ENCODE assay signal across 13 cellular contexts in genomic region chr5:113020461-113021273, GRCh38. TPM values are rescaled to one million over a fixed set of nuclear protein-coding genes. Genes with fewer than 3 reads are reported as not detected.
DNase-seq lines count a peak whose midpoint lies in the region; ATAC-seq and TF ChIP-seq lines count a peak whose summit lies in the region.
"Had no signal": no experiment of that assay in that cellular context is flagged by ENCODE, and none has a peak within 500 bp of the region (broad histone marks: within the 10 kb centered on the region; RNA-seq: fewer than 3 reads in every experiment).

No MANE protein-coding gene starts in this region.

- H3K4me1 ChIP-seq in breast epithelium (no peaks in the 10 kb centered on the region), smooth muscle cell (ENCODE audit: low read depth) (peaks cover 3% of the 10 kb centered on the region), SJCRH30 (no peaks in the 10 kb centered on the region)
- H3K4me1 ChIP-seq: body of pancreas, neural progenitor cell had no signal

- H3K4me2 ChIP-seq in smooth muscle cell = peak overlapping the region; percentile 52
- H3K4me2 ChIP-seq: neural progenitor cell had no signal

- CTCF ChIA-PET in MCF 10A (lab: Yijun Ruan, JAX) = interaction anchor here (0.5 to 1.4 kb wide), 5 partner anchors 14 to 716 kb away, joined by 3 to 10 read pairs (median 3); no protein-coding TSS in a partner anchor

- H3K27ac ChIP-seq in breast epithelium (no peak overlapping the region), smooth muscle cell (ENCODE audit: low read depth) (peak overlapping the region; percentile 82), SJCRH30 (no peak overlapping the region)
- H3K27ac ChIP-seq: body of pancreas, neural progenitor cell had no signal

- no peak for ATAC-seq in GM21786 (IDR thresholded peaks at IDR 0.05; ENCODE audit: unreplicated experiment)
- ATAC-seq: body of pancreas had no signal

- H3K36me3 ChIP-seq in breast epithelium (no peaks in the 10 kb centered on the region), smooth muscle cell (ENCODE audit: low read depth) (peaks cover 11% of the 10 kb centered on the region), SJCRH30 (peaks cover 45% of the 10 kb centered on the region)

- TF ChIP-seq POLR2A in breast epithelium (IDR thresholded peaks at IDR 0.05) = no peak

- TSS peak; percentile 16 for BruUV-seq in MCF 10A (replicated peaks; lab: Mats Ljungman, UMichigan)

- H3K9ac ChIP-seq in smooth muscle cell (ENCODE audit: low read depth) = peak overlapping the region; percentile 18
- H3K9ac ChIP-seq: neural progenitor cell had no signal

- no peaks in the 10 kb centered on the region for H3K9me3 ChIP-seq in breast epithelium
- H3K9me3 ChIP-seq in smooth muscle cell (replicated peaks; ENCODE audit: low read depth) = no peaks in the 10 kb centered on the region
- no peaks in the 10 kb centered on the region for H3K9me3 ChIP-seq in SJCRH30 (replicated peaks)
- H3K9me3 ChIP-seq: body of pancreas had no signal

- peaks cover 10% of the 10 kb centered on the region for H3K4me1 Mint-ChIP-seq in MCF 10A (ENCODE audit: insufficient read depth, unreplicated experiment)
- H3K4me1 Mint-ChIP-seq: neural progenitor cell had no signal

- H3K4me3 Mint-ChIP-seq in MCF 10A (ENCODE audit: unreplicated experiment) = peak overlapping the region; percentile 14
- H3K4me3 Mint-ChIP-seq: neural progenitor cell had no signal

- no peak for TF ChIP-seq CTCF in MCF 10A (IDR thresholded peaks at IDR 0.05; ENCODE audit: unreplicated experiment)
- no peak for TF ChIP-seq CTCF in breast epithelium (IDR thresholded peaks at IDR 0.05)
- TF ChIP-seq CTCF in choroid plexus epithelial cell (conservative IDR thresholded peaks at IDR 0.05; ENCODE audit: low read depth, low read length) = no peak
- TF ChIP-seq CTCF in smooth muscle cell (IDR thresholded peaks at IDR 0.05; ENCODE audit: borderline replicate concordance, insufficient read depth, poor library complexity, severe bottlenecking) = no peak

- DNase-seq in MCF 10A (ENCODE audit: unreplicated experiment) (peak; percentile 64), breast epithelium (ENCODE audit: low spot score in 2 of 2) (no peak), RPMI7951 (ENCODE audit: low read depth) (peak; percentile 75), choroid plexus epithelial cell (ENCODE audit: low read depth) (peak; percentile 82), smooth muscle cell (lab: John Stamatoyannopoulos, UW; ENCODE audit: unreplicated experiment) (no peak), SJCRH30 (no peak), Ammon's horn (ENCODE audit: low spot score) (no peak)
- DNase-seq: body of pancreas, NCI-H526 treated with DMSO at 0.1 percent for 48 hours, T1000 had no signal

- H3K27me3 ChIP-seq in breast epithelium = no peaks in the 10 kb centered on the region
- H3K27me3 ChIP-seq in smooth muscle cell (ENCODE audit: low read depth) = no peaks in the 10 kb centered on the region
- H3K27me3 ChIP-seq in SJCRH30 = no peaks in the 10 kb centered on the region
- H3K27me3 ChIP-seq: body of pancreas, neural progenitor cell had no signal

- H4K20me1 ChIP-seq in smooth muscle cell (ENCODE audit: low read depth) = no peaks in the 10 kb centered on the region

- H3K9me3 Mint-ChIP-seq in MCF 10A (ENCODE audit: unreplicated experiment) = no peaks in the 10 kb centered on the region
- H3K9me3 Mint-ChIP-seq: IgD-negative memory B cell, neural progenitor cell had no signal

- H3K36me3 Mint-ChIP-seq in MCF 10A (ENCODE audit: insufficient read depth, unreplicated experiment) = peaks cover 61% of the 10 kb centered on the region

- H3K79me2 ChIP-seq in smooth muscle cell (ENCODE audit: low read depth) = no peaks in the 10 kb centered on the region

- peaks cover 8% of the 10 kb centered on the region for H3F3A ChIP-seq in smooth muscle cell (ENCODE audit: low read depth)

- 79% methylated on average over 11 of the region's 11 CpGs for WGBS in smooth muscle cell (ENCODE audit: low lambda C conversion rate)

- intact Hi-C loops in MCF 10A (cut with micrococcal nuclease) = no loop called here
- intact Hi-C loops in breast epithelium (cut with DNase I; ENCODE audit: low total_unique reads) = no loop called here

- H2AFZ ChIP-seq in smooth muscle cell (ENCODE audit: low read depth) = no peak overlapping the region
- H2AFZ ChIP-seq: neural progenitor cell had no signal

- H3K27me3 Mint-ChIP-seq in MCF 10A (ENCODE audit: insufficient read depth, unreplicated experiment) = no peaks in the 10 kb centered on the region
- H3K27me3 Mint-ChIP-seq: IgD-negative memory B cell had no signal

- peak overlapping the region; percentile 75 for H3K27ac Mint-ChIP-seq in MCF 10A (ENCODE audit: low read depth, unreplicated experiment)
- H3K27ac Mint-ChIP-seq: IgD-negative memory B cell, neural progenitor cell had no signal

- POLR2A ChIA-PET in MCF 10A (lab: Yijun Ruan, JAX) = interaction anchor here (0.7 to 1.0 kb wide), 3 partner anchors 9 to 15 kb away, joined by 3 to 5 read pairs (median 4); no protein-coding TSS in a partner anchor

- H3K4me3 ChIP-seq in breast epithelium = no peak overlapping the region
- no peak overlapping the region for H3K4me3 ChIP-seq in choroid plexus epithelial cell (ENCODE audit: low read depth, low read length)
- H3K4me3 ChIP-seq in smooth muscle cell = no peak overlapping the region
- H3K4me3 ChIP-seq in SJCRH30 = no peak overlapping the region
- H3K4me3 ChIP-seq: body of pancreas, neural progenitor cell had no signal

RNA-seq across cellular contexts. Expression of gene DCP2, which starts 44.1 kb away (rescaled TPM):
- total RNA-seq in MCF 10A (2022) (32.7 and 34.1 TPM in 2 replicates), breast epithelium (10 to 100 TPM; 26.2 to 67.0 (median 43.9) TPM), smooth muscle cell (32.1 and 35.3 TPM in 2 replicates)
- total RNA-seq in RPMI7951 (2014; rRNA removed; shearing (Covaris generic)) = 22.1 and 28.4 TPM in 2 replicates
- polyA plus RNA-seq in smooth muscle cell = 11.6 and 13.3 TPM in 2 replicates
- 84.7 and 91.3 TPM in 2 replicates for total RNA-seq in SJCRH30 (2014; rRNA removed; shearing (Covaris generic))

Comparison
In these comparisons a context has a peak if more than half of its experiments do, and no peak if none do; other contexts are left out.
1. DNase-seq: peak in MCF 10A (single experiment), RPMI7951 (single experiment) and choroid plexus epithelial cell (single experiment); none in breast epithelium (0 of 2), smooth muscle cell (single experiment), SJCRH30 (0 of 2) and Ammon's horn (single experiment).